ENCODE assay signal across 8 cellular contexts in the genomic region with DNA sequence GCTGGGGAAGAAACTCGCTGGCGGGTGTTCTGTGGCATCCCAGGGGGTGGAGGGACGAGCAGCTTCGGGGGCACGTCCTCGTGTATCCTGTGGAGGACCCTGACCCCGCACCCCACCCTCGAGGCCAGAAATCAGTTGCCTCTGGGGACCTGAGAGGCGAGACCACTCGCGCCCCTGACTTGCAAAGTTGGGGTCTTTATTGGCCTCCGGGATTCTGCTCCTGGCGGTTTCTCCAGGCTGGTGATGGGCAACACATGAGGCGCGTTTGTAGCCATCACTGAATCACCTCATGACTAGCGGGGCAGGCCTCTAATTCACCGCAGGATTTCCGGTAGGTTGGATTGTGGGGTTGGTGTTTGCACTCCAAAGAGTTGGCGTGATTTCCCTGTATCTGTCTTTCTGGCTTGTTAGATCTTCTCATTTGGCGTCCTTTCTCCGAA. TPM values are rescaled to one million over a fixed set of nuclear protein-coding genes. Genes with fewer than 3 reads are reported as not detected.
DNase-seq lines count a peak whose midpoint lies in the region; ATAC-seq and TF ChIP-seq lines count a peak whose summit lies in the region.
"Not testable (repeated sequence)": the region's sequence is repeated elsewhere in the genome, so short reads cannot be mapped to it uniquely, and the experiment has no call there.

No MANE protein-coding gene starts in this region.

- not testable (repeated sequence) for H3K27ac ChIP-seq in HUES6 (ENCODE audit: low read depth, low read length)
- H3K27ac ChIP-seq in epithelial cell of prostate: peak overlapping the region; percentile 63

- not testable (repeated sequence) for H3K4me1 Mint-ChIP-seq in activated T-cell treated with anti-CD3 and anti-CD28 coated beads, Interleukin-2, amount 50 U/mL, for 72 hours (ENCODE audit: low read depth)

- peak overlapping the region; percentile 47 for H3K27ac Mint-ChIP-seq in activated T-cell treated with anti-CD3 and anti-CD28 coated beads, Interleukin-2, amount 50 U/mL, for 72 hours

- peak overlapping the region; percentile 83 to 84 for H3K4me3 Mint-ChIP-seq in activated T-cell treated with anti-CD3 and anti-CD28 coated beads, Interleukin-2, amount 50 U/mL, for 72 hours

- H3K27me3 Mint-ChIP-seq in activated T-cell treated with anti-CD3 and anti-CD28 coated beads, Interleukin-2, amount 50 U/mL, for 72 hours (ENCODE audit: low read depth): not testable (repeated sequence)

- H3K27me3 ChIP-seq in HUES6 (ENCODE audit: control insufficient read depth, insufficient read depth, low read length): not testable (repeated sequence)

- TF ChIP-seq POLR2A in Raji (IDR thresholded peaks at IDR 0.05; ENCODE audit: insufficient read depth, low read depth, low read length): peak; percentile 27; the same call in 1 of the 2 replicates

- peak; percentile 11 for DNase-seq in AG20443 (ENCODE audit: low spot score)
- DNase-seq in activated T-cell treated with anti-CD3 and anti-CD28 coated beads, Interleukin-2, amount 50 U/mL, for 72 hours: peak; percentile 21 to 39
- DNase-seq in epithelial cell of prostate (ENCODE audit: low read depth, low spot score): not testable (repeated sequence)
- peak; percentile 37 to 39 for DNase-seq in lung microvascular endothelial cell (ENCODE audit: low read depth in 2 of 2)
- peak; percentile 4 to 28 (median 7) for DNase-seq in stimulated activated CD4-positive, alpha-beta T cell treated with anti-CD3 and anti-CD28 coated beads, Interleukin-12 subunit alpha, Interleukin-12 subunit beta, amount 100 ng/mL, for 48 hours (ENCODE audit: low read depth in 2 of 3, low spot score in 1 of 3)

- not testable (repeated sequence) for H3K9me3 Mint-ChIP-seq in activated T-cell treated with anti-CD3 and anti-CD28 coated beads, Interleukin-2, amount 50 U/mL, for 72 hours

- H3K4me3 ChIP-seq in HUES6 (ENCODE audit: low read depth, low read length): peak overlapping the region; percentile 62

- not testable (repeated sequence) for H3K9me3 ChIP-seq in HUES6 (ENCODE audit: control insufficient read depth, insufficient read depth, low read depth, low read length)

- not testable (repeated sequence) for H3K4me1 ChIP-seq in HUES6 (ENCODE audit: control insufficient read depth, insufficient read depth, low read length)

- ATAC-seq in GM21447 (IDR thresholded peaks at IDR 0.05; ENCODE audit: unreplicated experiment): peak; percentile 52
- peak; percentile 44 to 61 for ATAC-seq in activated T-cell treated with anti-CD3 and anti-CD28 coated beads, Interleukin-2, amount 50 U/mL, for 72 hours (replicated peaks in 1 of 2)

- H3K36me3 ChIP-seq in HUES6 (ENCODE audit: control insufficient read depth, insufficient read depth, low read length): not testable (repeated sequence)

- peak overlapping the region; percentile 34 for H3K9ac ChIP-seq in HUES6 (ENCODE audit: low read length)

- H3K36me3 Mint-ChIP-seq in activated T-cell treated with anti-CD3 and anti-CD28 coated beads, Interleukin-2, amount 50 U/mL, for 72 hours (ENCODE audit: insufficient read depth in 2 of 2): not testable (repeated sequence)

RNA-seq across cellular contexts. Expression of a gene that starts 0.7 kb away (rescaled TPM):
- total RNA-seq in activated T-cell treated with anti-CD3 and anti-CD28 coated beads, Interleukin-2, amount 50 U/mL, for 72 hours: 10 to 100 TPM; 11.6 to 22.5 TPM
- 2.6 and 3.2 TPM in 2 replicates for total RNA-seq in lung microvascular endothelial cell
